Comparison of ENCODE assay signal across 8 cellular contexts in the genomic region with DNA sequence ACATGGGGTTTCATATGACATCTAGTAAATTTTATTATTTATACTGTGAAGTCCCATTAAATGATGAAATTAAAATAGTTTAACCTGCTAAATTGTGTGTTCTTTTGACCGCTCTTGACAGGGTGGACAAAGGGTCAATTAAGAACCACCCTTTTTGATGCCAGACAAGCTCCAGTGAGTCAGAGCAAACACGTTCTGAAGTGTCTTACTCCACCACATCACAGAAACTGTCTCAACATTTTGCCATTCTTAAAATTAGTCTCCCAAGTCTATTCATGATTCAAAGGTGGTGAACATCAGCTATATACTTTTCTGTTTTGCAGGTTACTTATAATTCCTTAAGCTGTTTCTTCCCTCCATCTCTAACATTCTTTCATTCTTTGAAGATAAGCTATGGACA.
DNase-seq lines count a peak whose midpoint lies in the region; ATAC-seq and TF ChIP-seq lines count a peak whose summit lies in the region.
"Not testable (repeated sequence)": the region's sequence is repeated elsewhere in the genome, so short reads cannot be mapped to it uniquely, and the experiment has no call there.

No MANE protein-coding gene starts in this region.

- not testable (repeated sequence) for TF ChIP-seq RAD21 in HCT116 (IDR thresholded peaks at IDR 0.05; ENCODE audit: low read depth)

- not testable (repeated sequence) for H2AFZ ChIP-seq in HCT116 (ENCODE audit: low read depth, low read length, poor library complexity, severe bottlenecking); mammary epithelial cell (ENCODE audit: low read depth, low read length)

- peak; percentile 68 for ATAC-seq in HCT116
- peak; percentile 74 for ATAC-seq in RWPE2 (ENCODE audit: low read depth)
- peak; percentile 74 for ATAC-seq in foreskin keratinocyte

- RAD21 ChIA-PET in HCT116 (lab: Charles Lee; ENCODE audit: low non-redundant PET in 1 of 2, low total read pairs in 2 of 2, uncharacterized antibody in 2 of 2, unreplicated experiment in 2 of 2) = not testable (repeated sequence)

- H3K79me2 ChIP-seq in HCT116 (ENCODE audit: insufficient read depth, low read length); mammary epithelial cell (ENCODE audit: insufficient read depth, low read length): not testable (repeated sequence)

- not testable (repeated sequence) for H3K4me1 ChIP-seq in HCT116 (ENCODE audit: control insufficient read depth in 1 of 2, insufficient read depth in 2 of 2, low read length in 2 of 2); RWPE2 (ENCODE audit: insufficient read depth, poor library complexity, severe bottlenecking); mammary epithelial cell (ENCODE audit: insufficient read depth, low read length); foreskin keratinocyte

- not testable (repeated sequence) for H3K9me2 ChIP-seq in HCT116 (ENCODE audit: insufficient read depth)

- BruUV-seq in HCT116 (replicated peaks; lab: Mats Ljungman, UMichigan); mammary epithelial cell (replicated peaks; lab: Mats Ljungman, UMichigan): not testable (repeated sequence)

- CTCF ChIA-PET in HCT116 (lab: Charles Lee); mammary epithelial cell (lab: Charles Lee; ENCODE audit: low non-redundant PET): not testable (repeated sequence)

- TF ChIP-seq CTCF in HCT116 (IDR thresholded peaks at IDR 0.05 in 2 of 3, conservative IDR thresholded peaks at IDR 0.05 in 1 of 3; ENCODE audit: borderline replicate concordance in 1 of 3, insufficient read depth in 1 of 3, low read depth in 2 of 3, low read length in 2 of 3); RWPE2 (IDR thresholded peaks at IDR 0.05; ENCODE audit: poor library complexity, severe bottlenecking); mammary epithelial cell (conservative IDR thresholded peaks at IDR 0.05 in 1 of 2, IDR thresholded peaks at IDR 0.05 in 1 of 2; ENCODE audit: extremely low read depth in 1 of 2, insufficient read depth in 1 of 2, low read depth in 1 of 2, low read length in 2 of 2); epithelial cell of esophagus (IDR thresholded peaks at IDR 0.05; ENCODE audit: insufficient read depth, low read depth, low read length, missing control alignments); foreskin keratinocyte (conservative IDR thresholded peaks at IDR 0.05): not testable (repeated sequence)

- 21% methylated on average over 2 of the region's 2 CpGs for WGBS in mammary epithelial cell (ENCODE audit: low coverage, missing lambda C conversion rate)

- POLR2A ChIA-PET in HCT116 (lab: Charles Lee) = not testable (repeated sequence)

- intact Hi-C loops in HCT116 (cut with micrococcal nuclease); mammary epithelial cell (cut with micrococcal nuclease): not testable (repeated sequence)

- in situ Hi-C loops in mammary epithelial cell (cut with MboI; ENCODE audit: low sequenced_read_pairs in 2 of 2) = not testable (repeated sequence)

- H3K9me3 ChIP-seq in HCT116 (ENCODE audit: control insufficient read depth in 1 of 2, insufficient read depth in 1 of 2, low read depth in 1 of 2, low read length in 2 of 2); RWPE2 (ENCODE audit: severe bottlenecking); mammary epithelial cell (replicated peaks; ENCODE audit: insufficient read depth, low read length): not testable (repeated sequence)

- H3K36me3 ChIP-seq in HCT116 (ENCODE audit: control insufficient read depth in 1 of 2, insufficient read depth in 2 of 2, low read length in 2 of 2); RWPE2 (ENCODE audit: low read depth); mammary epithelial cell (ENCODE audit: insufficient read depth, low read length): not testable (repeated sequence)

- H3K27me3 ChIP-seq in HCT116 (ENCODE audit: insufficient read depth, low read length); RWPE2 (ENCODE audit: insufficient read depth, poor library complexity, severe bottlenecking); mammary epithelial cell (ENCODE audit: insufficient read depth, low read length); foreskin keratinocyte: not testable (repeated sequence)

- dilution Hi-C loops in mammary epithelial cell (cut with HindIII; ENCODE audit: low sequenced_read_pairs) = not testable (repeated sequence)

- not testable (repeated sequence) for H3K9ac ChIP-seq in HCT116 (ENCODE audit: low read length); mammary epithelial cell (ENCODE audit: insufficient read depth, low read length)

- H4K20me1 ChIP-seq in HCT116 (ENCODE audit: insufficient read depth); mammary epithelial cell (ENCODE audit: insufficient read depth, low read length): not testable (repeated sequence)

- TF ChIP-seq POLR2A in HCT116 (IDR thresholded peaks at IDR 0.05; ENCODE audit: borderline replicate concordance, extremely low read depth, insufficient read depth, insufficient read length) = not testable (repeated sequence)

- not testable (repeated sequence) for DNase-seq in HCT116 (ENCODE audit: low read depth, low spot score); RWPE2 (ENCODE audit: low spot score)
- DNase-seq in mammary epithelial cell (peak; percentile 58), epithelial cell of esophagus (ENCODE audit: low read depth) (peak; percentile 17), foreskin keratinocyte (peak; percentile 18 to 34), iris pigment epithelial cell (ENCODE audit: low read depth) (peak; percentile 4), kidney tubule cell (ENCODE audit: low spot score) (peak; percentile 17), renal cortical epithelial cell (ENCODE audit: low read depth) (peak; percentile 46)

- H3K4me2 ChIP-seq in HCT116 (ENCODE audit: low read length); mammary epithelial cell (ENCODE audit: insufficient read depth, low read depth, low read length): not testable (repeated sequence)

- H3K4me3 ChIP-seq in HCT116 (replicated peaks in 1 of 2; ENCODE audit: low read depth in 1 of 2, low read length in 2 of 2); RWPE2 (ENCODE audit: severe bottlenecking); mammary epithelial cell (replicated peaks in 1 of 3; ENCODE audit: insufficient read depth in 1 of 3, low read depth in 2 of 3, low read length in 3 of 3); epithelial cell of esophagus (ENCODE audit: low read length): not testable (repeated sequence)

- H3K27ac ChIP-seq in HCT116 (ENCODE audit: low read depth, low read length); RWPE2 (ENCODE audit: poor library complexity, severe bottlenecking); mammary epithelial cell (ENCODE audit: insufficient read depth, low read depth, low read length); foreskin keratinocyte: not testable (repeated sequence)

TF ChIP-seq in HCT116, 20 proteins besides CTCF, POLR2A, EP300 and RAD21:
- TF ChIP-seq JUND (IDR thresholded peaks at IDR 0.05) (peak; percentile 31; the same call in 1 of the 2 replicates), FOSL1 (IDR thresholded peaks at IDR 0.05; ENCODE audit: low read depth) (peak; percentile 24; the same call in 1 of the 2 replicates)
